Comparison of ENCODE assay signal across 11 cellular contexts in genomic region chr2:156455366-156455975, GRCh38. TPM values are rescaled to one million over a fixed set of nuclear protein-coding genes. Genes with fewer than 3 reads are reported as not detected.
DNase-seq lines count a peak whose midpoint lies in the region; ATAC-seq and TF ChIP-seq lines count a peak whose summit lies in the region.
"Had no signal": no experiment of that assay in that cellular context is flagged by ENCODE, and none has a peak within 500 bp of the region (broad histone marks: within the 10 kb centered on the region; RNA-seq: fewer than 3 reads in every experiment).

No MANE protein-coding gene starts in this region.

- H3K9me3 Mint-ChIP-seq in osteocyte (ENCODE audit: unreplicated experiment) (no peaks in the 10 kb centered on the region), Calu3 (ENCODE audit: low read depth, unreplicated experiment) (peaks cover 6% of the 10 kb centered on the region)
- peaks cover 0 to 13% (median under 1%) of the 10 kb centered on the region in 9 donors for H3K9me3 Mint-ChIP-seq in naive thymus-derived CD8-positive, alpha-beta T cell

- DNase-seq in amniotic epithelial cell (ENCODE audit: low read depth) (peak; percentile 24), osteocyte (ENCODE audit: extremely low spot score, unreplicated experiment) (no peak), COLO829 (ENCODE audit: low spot score) (no peak), Calu3 (no peak)
- DNase-seq in naive thymus-derived CD8-positive, alpha-beta T cell = no peak
- no peak for DNase-seq in activated CD4-positive, alpha-beta T cell treated with anti-CD3 and anti-CD28 coated beads for 4 hours
- DNase-seq: activated CD4-positive, alpha-beta T cell treated with anti-CD3 and anti-CD28 coated beads for 48 hours; cerebellar nuclear complex; NCI-H774 had no signal

- H3K4me1 Mint-ChIP-seq in osteocyte (ENCODE audit: unreplicated experiment) (peaks cover 40% of the 10 kb centered on the region), Calu3 (ENCODE audit: low read depth, unreplicated experiment) (peaks cover 60% of the 10 kb centered on the region)
- H3K4me1 Mint-ChIP-seq in naive thymus-derived CD8-positive, alpha-beta T cell = peaks cover 21 to 46% (median 30%) of the 10 kb centered on the region in 4 donors

- H3K27me3 Mint-ChIP-seq in osteocyte (ENCODE audit: unreplicated experiment) = no peaks in the 10 kb centered on the region
- no peaks in the 10 kb centered on the region for H3K27me3 Mint-ChIP-seq in naive thymus-derived CD8-positive, alpha-beta T cell
- no peaks in the 10 kb centered on the region for H3K27me3 Mint-ChIP-seq in Calu3 (ENCODE audit: unreplicated experiment)

- H3K4me3 Mint-ChIP-seq in osteocyte (ENCODE audit: unreplicated experiment) (no peak overlapping the region), Calu3 (ENCODE audit: low read depth, unreplicated experiment) (no peak overlapping the region)
- H3K4me3 Mint-ChIP-seq in naive thymus-derived CD8-positive, alpha-beta T cell = no peak overlapping the region

- H3K36me3 Mint-ChIP-seq in osteocyte (ENCODE audit: unreplicated experiment) = peaks cover 3% of the 10 kb centered on the region
- H3K36me3 Mint-ChIP-seq in naive thymus-derived CD8-positive, alpha-beta T cell = peaks cover 0 to 11% (median 0%) of the 10 kb centered on the region in 3 donors
- H3K36me3 Mint-ChIP-seq in Calu3 (ENCODE audit: insufficient read depth, unreplicated experiment) = peaks cover 4% of the 10 kb centered on the region

- TF ChIP-seq CTCF in osteocyte (IDR thresholded peaks at IDR 0.05) = no peak
- no peak for TF ChIP-seq CTCF in Calu3 (IDR thresholded peaks at IDR 0.05; ENCODE audit: unreplicated experiment)

- peak overlapping the region; percentile 39 for H3K27ac Mint-ChIP-seq in osteocyte (ENCODE audit: unreplicated experiment)
- H3K27ac Mint-ChIP-seq in naive thymus-derived CD8-positive, alpha-beta T cell = no peak overlapping the region
- no peak overlapping the region for H3K27ac Mint-ChIP-seq in Calu3 (ENCODE audit: unreplicated experiment)

- intact Hi-C loops in Calu3 (cut with micrococcal nuclease; ENCODE audit: unreplicated experiment) = no loop called here

- BruUV-seq in Calu3 (replicated peaks; lab: Mats Ljungman, UMichigan) = no TSS peak

- ATAC-seq in GM18867 (IDR thresholded peaks at IDR 0.05; ENCODE audit: unreplicated experiment) (peak; percentile 44), HG02884 (IDR thresholded peaks at IDR 0.05; ENCODE audit: unreplicated experiment) (peak; percentile 45)
- no peak for ATAC-seq in naive thymus-derived CD8-positive, alpha-beta T cell

- CTCF ChIA-PET in Calu3 (lab: Charles Lee) = no interaction called here

- POLR2A ChIA-PET in naive thymus-derived CD8-positive, alpha-beta T cell (lab: Charles Lee) = no interaction called here

RNA-seq across cellular contexts. Expression of gene GPD2, which starts 19.3 kb away (rescaled TPM):
- total RNA-seq in osteocyte = 21.4 and 21.8 TPM in 2 replicates
- total RNA-seq in naive thymus-derived CD8-positive, alpha-beta T cell = 10 to 100 TPM in 1 of 2 experiments, 1 to 10 TPM in 1; 7.3 to 10.2 TPM
- 1 to 10 TPM; 3.0 to 4.0 (median 3.9) TPM for polyA plus RNA-seq in naive thymus-derived CD8-positive, alpha-beta T cell
- total RNA-seq in Calu3 (2022) = 55.4 and 60.0 TPM in 2 replicates

Comparison
In these comparisons a context has a peak if more than half of its experiments do, and no peak if none do; other contexts are left out.
1. ATAC-seq: peak in GM18867 (single experiment) and HG02884 (single experiment); none in naive thymus-derived CD8-positive, alpha-beta T cell (0 of 2).